12 cellular contexts compared by ENCODE assay signal in genomic region chr19:36051637-36052036, GRCh38. TPM values are rescaled to one million over a fixed set of nuclear protein-coding genes. Genes with fewer than 3 reads are reported as not detected.
DNase-seq lines count a peak whose midpoint lies in the region; ATAC-seq, FAIRE-seq and TF ChIP-seq lines count a peak whose summit lies in the region.
"Had no signal": no experiment of that assay in that cellular context is flagged by ENCODE, and none has a peak within 500 bp of the region (broad histone marks: within the 10 kb centered on the region; RNA-seq: fewer than 3 reads in every experiment).

No MANE protein-coding gene starts in this region.

- H3K27ac Mint-ChIP-seq in activated T-helper 1 cell treated with anti-CD3 and anti-CD28 coated beads, Interleukin-12 subunit alpha, Interleukin-12 subunit beta, Interleukin-2, Interleukin-4 antibody, amounts not matched to agents 30 ng/mL and 10 ng/mL and 1 ng/mL, durations not matched to agents 14 hours and 24 hours and 36 hours: no peak overlapping the region
- H3K27ac Mint-ChIP-seq in nephron progenitor cell: no peak overlapping the region
- H3K27ac Mint-ChIP-seq: activated naive CD8-positive, alpha-beta T cell treated with anti-CD3 and anti-CD28 coated beads for 36 hours had no signal

- no peak for TF ChIP-seq POLR2A in GM12891 (IDR thresholded peaks at IDR 0.05; ENCODE audit: low read depth, low read length)

- FAIRE-seq in GM12891 (lab: Jason Lieb, UNC): peak; percentile 43

- H3K9me3 Mint-ChIP-seq in activated T-helper 1 cell treated with anti-CD3 and anti-CD28 coated beads, Interleukin-12 subunit alpha, Interleukin-12 subunit beta, Interleukin-2, Interleukin-4 antibody, amounts not matched to agents 30 ng/mL and 10 ng/mL and 1 ng/mL, durations not matched to agents 14 hours and 24 hours and 36 hours: no peaks in the 10 kb centered on the region
- no peaks in the 10 kb centered on the region for H3K9me3 Mint-ChIP-seq in nephron progenitor cell
- H3K9me3 Mint-ChIP-seq: activated naive CD8-positive, alpha-beta T cell treated with anti-CD3 and anti-CD28 coated beads for 36 hours had no signal

- intact Hi-C loops in activated T-helper 1 cell treated with anti-CD3 and anti-CD28 coated beads, Interleukin-12 subunit alpha, Interleukin-12 subunit beta, Interleukin-2, Interleukin-4 antibody, amounts not matched to agents 30 ng/mL and 10 ng/mL and 1 ng/mL, durations not matched to agents 14 hours and 24 hours and 36 hours (cut with micrococcal nuclease): loop anchor here (10.0 kb wide), 1 partner anchor 803 kb away; the partner anchor contains the start of gene ZNF345

- H3K4me3 Mint-ChIP-seq in activated T-helper 1 cell treated with anti-CD3 and anti-CD28 coated beads, Interleukin-12 subunit alpha, Interleukin-12 subunit beta, Interleukin-2, Interleukin-4 antibody, amounts not matched to agents 30 ng/mL and 10 ng/mL and 1 ng/mL, durations not matched to agents 14 hours and 24 hours and 36 hours: peak overlapping the region; percentile 50
- H3K4me3 Mint-ChIP-seq in nephron progenitor cell: peak overlapping the region; percentile 19
- H3K4me3 Mint-ChIP-seq: activated naive CD8-positive, alpha-beta T cell treated with anti-CD3 and anti-CD28 coated beads for 36 hours had no signal

- no peaks in the 10 kb centered on the region for H3K27me3 Mint-ChIP-seq in activated T-helper 1 cell treated with anti-CD3 and anti-CD28 coated beads, Interleukin-12 subunit alpha, Interleukin-12 subunit beta, Interleukin-2, Interleukin-4 antibody, amounts not matched to agents 30 ng/mL and 10 ng/mL and 1 ng/mL, durations not matched to agents 14 hours and 24 hours and 36 hours (ENCODE audit: insufficient read depth)
- peaks cover 3% of the 10 kb centered on the region for H3K27me3 Mint-ChIP-seq in nephron progenitor cell (ENCODE audit: low read depth, poor library complexity)
- H3K27me3 Mint-ChIP-seq: activated naive CD8-positive, alpha-beta T cell treated with anti-CD3 and anti-CD28 coated beads for 36 hours had no signal

- H3K36me3 Mint-ChIP-seq in activated T-helper 1 cell treated with anti-CD3 and anti-CD28 coated beads, Interleukin-12 subunit alpha, Interleukin-12 subunit beta, Interleukin-2, Interleukin-4 antibody, amounts not matched to agents 30 ng/mL and 10 ng/mL and 1 ng/mL, durations not matched to agents 14 hours and 24 hours and 36 hours (ENCODE audit: low read depth): peaks cover 4% of the 10 kb centered on the region
- peaks cover 8% of the 10 kb centered on the region for H3K36me3 Mint-ChIP-seq in nephron progenitor cell (ENCODE audit: low read depth)
- H3K36me3 Mint-ChIP-seq: activated naive CD8-positive, alpha-beta T cell treated with anti-CD3 and anti-CD28 coated beads for 36 hours had no signal

- no peak for TF ChIP-seq CTCF in nephron progenitor cell (IDR thresholded peaks at IDR 0.05)

- no peak for ATAC-seq in HG02763 (IDR thresholded peaks at IDR 0.05; ENCODE audit: unreplicated experiment)
- ATAC-seq: foreskin keratinocyte had no signal

- peaks cover 32% of the 10 kb centered on the region for H3K4me1 Mint-ChIP-seq in activated T-helper 1 cell treated with anti-CD3 and anti-CD28 coated beads, Interleukin-12 subunit alpha, Interleukin-12 subunit beta, Interleukin-2, Interleukin-4 antibody, amounts not matched to agents 30 ng/mL and 10 ng/mL and 1 ng/mL, durations not matched to agents 14 hours and 24 hours and 36 hours (ENCODE audit: low read depth)
- peaks cover 35% of the 10 kb centered on the region for H3K4me1 Mint-ChIP-seq in nephron progenitor cell

- peak; percentile 54 for DNase-seq in NCI-H748 (lab: John Stamatoyannopoulos, UW; ENCODE audit: unreplicated experiment)
- no peak for DNase-seq in NCI-H748 treated with DMSO at 0.1 percent for 48 hours (lab: John Stamatoyannopoulos, UW)
- no peak for DNase-seq in GM12891 (ENCODE audit: insufficient read length, low spot score)
- no peak for DNase-seq in activated T-helper 1 cell treated with anti-CD3 and anti-CD28 coated beads, Interleukin-12 subunit alpha, Interleukin-12 subunit beta, Interleukin-2, Interleukin-4 antibody, amounts not matched to agents 30 ng/mL and 10 ng/mL and 1 ng/mL, durations not matched to agents 14 hours and 24 hours and 36 hours (ENCODE audit: low spot score)
- DNase-seq in nephron progenitor cell: no peak
- DNase-seq in glomerular visceral epithelial cell (ENCODE audit: extremely low spot score): no peak
- DNase-seq in activated T-cell treated with anti-CD3 and anti-CD28 coated beads, Interleukin-2, amount 50 U/mL, for 48 hours: no peak
- DNase-seq: activated naive CD8-positive, alpha-beta T cell treated with anti-CD3 and anti-CD28 coated beads for 36 hours; foreskin keratinocyte; stimulated activated CD4-positive, alpha-beta T cell treated with anti-CD3 and anti-CD28 coated beads, Interleukin-2, amount 100 ng/mL, for 48 hours; stimulated activated CD8-positive, alpha-beta memory T cell treated with anti-CD3 and anti-CD28 coated beads, Interleukin-4, amount 100 ng/mL, for 48 hours had no signal

TF ChIP-seq in GM12891, 5 proteins besides CTCF, POLR2A, EP300 and RAD21:
- TF ChIP-seq POLR2AphosphoS5 (IDR thresholded peaks at IDR 0.05; ENCODE audit: low read depth, low read length) (no peak), TAF1 (IDR thresholded peaks at IDR 0.05; ENCODE audit: low read depth, low read length) (no peak), PAX5 (IDR thresholded peaks at IDR 0.05; ENCODE audit: insufficient read depth, low read length, severe bottlenecking) (no peak), POU2F2 (IDR thresholded peaks at IDR 0.05; ENCODE audit: low read depth, low read length) (no peak)

RNA-seq across cellular contexts. Expression of gene THAP8, which starts 2.4 kb away (rescaled TPM):
- 2.5 TPM for polyA plus RNA-seq in GM12891 (2012; ENCODE audit: low read depth, missing spikeins)
- total RNA-seq in activated T-helper 1 cell treated with anti-CD3 and anti-CD28 coated beads, Interleukin-12 subunit alpha, Interleukin-12 subunit beta, Interleukin-2, Interleukin-4 antibody, amounts not matched to agents 30 ng/mL and 10 ng/mL and 1 ng/mL, durations not matched to agents 14 hours and 24 hours and 36 hours: 1.6 TPM in 2 replicates

RNA-seq across cellular contexts. Expression of gene WDR62, which starts 3.1 kb away (rescaled TPM):
- 5.0 TPM for polyA plus RNA-seq in GM12891 (2012; ENCODE audit: low read depth, missing spikeins)
- total RNA-seq in activated T-helper 1 cell treated with anti-CD3 and anti-CD28 coated beads, Interleukin-12 subunit alpha, Interleukin-12 subunit beta, Interleukin-2, Interleukin-4 antibody, amounts not matched to agents 30 ng/mL and 10 ng/mL and 1 ng/mL, durations not matched to agents 14 hours and 24 hours and 36 hours: 22.0 and 24.9 TPM in 2 replicates

RNA-seq across cellular contexts. Expression of gene CLIP3, which starts 19.0 kb away (rescaled TPM):
- 2.0 TPM for polyA plus RNA-seq in GM12891 (2012; ENCODE audit: low read depth, missing spikeins)
- total RNA-seq in activated T-helper 1 cell treated with anti-CD3 and anti-CD28 coated beads, Interleukin-12 subunit alpha, Interleukin-12 subunit beta, Interleukin-2, Interleukin-4 antibody, amounts not matched to agents 30 ng/mL and 10 ng/mL and 1 ng/mL, durations not matched to agents 14 hours and 24 hours and 36 hours: 2.2 and 4.4 TPM in 2 replicates

RNA-seq across cellular contexts. Expression of gene ALKBH6, which starts 37.6 kb away (rescaled TPM):
- polyA plus RNA-seq in GM12891 (2012; ENCODE audit: low read depth, missing spikeins): 32.2 TPM
- total RNA-seq in activated T-helper 1 cell treated with anti-CD3 and anti-CD28 coated beads, Interleukin-12 subunit alpha, Interleukin-12 subunit beta, Interleukin-2, Interleukin-4 antibody, amounts not matched to agents 30 ng/mL and 10 ng/mL and 1 ng/mL, durations not matched to agents 14 hours and 24 hours and 36 hours: 48.3 and 60.6 TPM in 2 replicates

RNA-seq across cellular contexts. Expression of gene SYNE4, which starts 43.0 kb away (rescaled TPM):
- polyA plus RNA-seq in GM12891 (2012; ENCODE audit: low read depth, missing spikeins): 0.80 TPM
- 1.7 and 1.8 TPM in 2 replicates for total RNA-seq in activated T-helper 1 cell treated with anti-CD3 and anti-CD28 coated beads, Interleukin-12 subunit alpha, Interleukin-12 subunit beta, Interleukin-2, Interleukin-4 antibody, amounts not matched to agents 30 ng/mL and 10 ng/mL and 1 ng/mL, durations not matched to agents 14 hours and 24 hours and 36 hours
